Comparison of ENCODE assay signal across 1 cellular context in genomic region chr10:61792097-61792496, GRCh38.
TF ChIP-seq lines count a peak whose summit lies in the region.

No MANE protein-coding gene starts in this region.

TF ChIP-seq in IMR-90, 13 proteins besides CTCF, POLR2A, EP300 and RAD21 (continued from another document):
- TF ChIP-seq, protein P1, sequence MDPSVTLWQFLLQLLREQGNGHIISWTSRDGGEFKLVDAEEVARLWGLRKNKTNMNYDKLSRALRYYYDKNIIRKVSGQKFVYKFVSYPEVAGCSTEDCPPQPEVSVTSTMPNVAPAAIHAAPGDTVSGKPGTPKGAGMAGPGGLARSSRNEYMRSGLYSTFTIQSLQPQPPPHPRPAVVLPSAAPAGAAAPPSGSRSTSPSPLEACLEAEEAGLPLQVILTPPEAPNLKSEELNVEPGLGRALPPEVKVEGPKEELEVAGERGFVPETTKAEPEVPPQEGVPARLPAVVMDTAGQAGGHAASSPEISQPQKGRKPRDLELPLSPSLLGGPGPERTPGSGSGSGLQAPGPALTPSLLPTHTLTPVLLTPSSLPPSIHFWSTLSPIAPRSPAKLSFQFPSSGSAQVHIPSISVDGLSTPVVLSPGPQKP (IDR thresholded peaks at IDR 0.05; ENCODE audit: borderline replicate concordance, low read depth, low read length) = no peak
- no peak for TF ChIP-seq FOS (IDR thresholded peaks at IDR 0.05; ENCODE audit: low read depth, low read length)
- TF ChIP-seq CEBPB (IDR thresholded peaks at IDR 0.05; ENCODE audit: low read depth, low read length) = no peak
- no peak for TF ChIP-seq MAZ (IDR thresholded peaks at IDR 0.05; ENCODE audit: borderline replicate concordance, low read depth, low read length)
- no peak for TF ChIP-seq MXI1 (IDR thresholded peaks at IDR 0.05; ENCODE audit: borderline replicate concordance, low read depth, low read length)
- TF ChIP-seq NFE2L2 (IDR thresholded peaks at IDR 0.05; ENCODE audit: low read depth, low read length) = no peak
- TF ChIP-seq RCOR1 (IDR thresholded peaks at IDR 0.05; ENCODE audit: insufficient replicate concordance, low read length) = no peak
